In genomic region chr12:31324116-31324844, GRCh38 we compare ENCODE assay signal across 9 cellular contexts. TPM values are rescaled to one million over a fixed set of nuclear protein-coding genes. Genes with fewer than 3 reads are reported as not detected.
DNase-seq lines count a peak whose midpoint lies in the region; ATAC-seq, FAIRE-seq and TF ChIP-seq lines count a peak whose summit lies in the region.
"Had no signal": no experiment of that assay in that cellular context is flagged by ENCODE, and none has a peak within 500 bp of the region (broad histone marks: within the 10 kb centered on the region; RNA-seq: fewer than 3 reads in every experiment).

No MANE protein-coding gene starts in this region.

- peaks cover 46% of the 10 kb centered on the region for H3K36me3 Mint-ChIP-seq in activated T-helper 2 cell treated with anti-CD3 and anti-CD28 coated beads, Interferon-gamma antibody, Interleukin-2, Interleukin-4, amounts not matched to agents 10 μg/mL and 5 μg/mL and 100 μg/mL, durations not matched to agents 14 hours and 24 hours and 36 hours (ENCODE audit: low read depth)
- H3K36me3 Mint-ChIP-seq in neural progenitor cell: peaks cover 12% of the 10 kb centered on the region

- H3K27ac ChIP-seq in neural progenitor cell: peak overlapping the region; percentile 93
- peak overlapping the region; percentile 82 for H3K27ac ChIP-seq in stomach smooth muscle (ENCODE audit: low read length)

- H3K9ac ChIP-seq in neural progenitor cell (peak overlapping the region; percentile 85), stomach smooth muscle (ENCODE audit: low read length in 2 of 2) (peak overlapping the region; percentile 84 to 94)

- H2AFZ ChIP-seq in neural progenitor cell (replicated peaks): no peak overlapping the region

- POLR2A ChIA-PET in BJ (lab: Charles Lee): no interaction called here

- intact Hi-C loops in activated T-helper 2 cell treated with anti-CD3 and anti-CD28 coated beads, Interferon-gamma antibody, Interleukin-2, Interleukin-4, amounts not matched to agents 10 μg/mL and 5 μg/mL and 100 μg/mL, durations not matched to agents 14 hours and 24 hours and 36 hours (cut with micrococcal nuclease): loop anchor here (5.0 to 10.0 kb wide), 4 partner anchors 52 to 571 kb away; partner anchors contain the start of genes CAPRIN2 and DDX11

- CTCF ChIA-PET in BJ (lab: Yijun Ruan, JAX): no interaction called here

- peak; percentile 34 for ATAC-seq in GM19023 (IDR thresholded peaks at IDR 0.05; ENCODE audit: unreplicated experiment)
- ATAC-seq in HG03520 (IDR thresholded peaks at IDR 0.05; ENCODE audit: unreplicated experiment): peak; percentile 26

- H3K4me3 ChIP-seq in BJ (ENCODE audit: low read depth, low read length) (peak overlapping the region; percentile 66), neural progenitor cell (peak overlapping the region; percentile 85), stomach smooth muscle (ENCODE audit: low read length in 2 of 2) (peak overlapping the region; percentile 89 to 99)

- DNase-seq in BJ (ENCODE audit: low read depth) (no peak), RCC 7860 (ENCODE audit: low spot score) (peak; percentile 51), fibroblast of the conjunctiva (ENCODE audit: low read depth) (peak; percentile 51), neural progenitor cell (ENCODE audit: low spot score) (peak; percentile 77)
- DNase-seq in activated T-helper 2 cell treated with anti-CD3 and anti-CD28 coated beads, Interferon-gamma antibody, Interleukin-2, Interleukin-4, amounts not matched to agents 10 μg/mL and 5 μg/mL and 100 μg/mL, durations not matched to agents 14 hours and 24 hours and 36 hours (ENCODE audit: low spot score): peak; percentile 74

- H3K4me2 ChIP-seq in neural progenitor cell: peak overlapping the region; percentile 90

- no peaks in the 10 kb centered on the region for H3K9me3 Mint-ChIP-seq in activated T-helper 2 cell treated with anti-CD3 and anti-CD28 coated beads, Interferon-gamma antibody, Interleukin-2, Interleukin-4, amounts not matched to agents 10 μg/mL and 5 μg/mL and 100 μg/mL, durations not matched to agents 14 hours and 24 hours and 36 hours
- peaks cover 2% of the 10 kb centered on the region for H3K9me3 Mint-ChIP-seq in neural progenitor cell

- TF ChIP-seq CTCF in BJ (IDR thresholded peaks at IDR 0.05; ENCODE audit: insufficient read depth, low read depth, low read length) (no peak), neural progenitor cell (IDR thresholded peaks at IDR 0.05) (no peak)

- H3F3A ChIP-seq in neural progenitor cell (ENCODE audit: low read depth): peaks cover 26% of the 10 kb centered on the region

- H3K4me1 Mint-ChIP-seq in activated T-helper 2 cell treated with anti-CD3 and anti-CD28 coated beads, Interferon-gamma antibody, Interleukin-2, Interleukin-4, amounts not matched to agents 10 μg/mL and 5 μg/mL and 100 μg/mL, durations not matched to agents 14 hours and 24 hours and 36 hours (ENCODE audit: low read depth): peaks cover 35% of the 10 kb centered on the region
- peaks cover 43% of the 10 kb centered on the region for H3K4me1 Mint-ChIP-seq in neural progenitor cell

- H3K27me3 Mint-ChIP-seq in activated T-helper 2 cell treated with anti-CD3 and anti-CD28 coated beads, Interferon-gamma antibody, Interleukin-2, Interleukin-4, amounts not matched to agents 10 μg/mL and 5 μg/mL and 100 μg/mL, durations not matched to agents 14 hours and 24 hours and 36 hours (ENCODE audit: low read depth): peaks cover 1% of the 10 kb centered on the region
- peaks cover 8% of the 10 kb centered on the region for H3K27me3 Mint-ChIP-seq in neural progenitor cell (ENCODE audit: insufficient read depth, low read depth)

- H3K27ac Mint-ChIP-seq in activated T-helper 2 cell treated with anti-CD3 and anti-CD28 coated beads, Interferon-gamma antibody, Interleukin-2, Interleukin-4, amounts not matched to agents 10 μg/mL and 5 μg/mL and 100 μg/mL, durations not matched to agents 14 hours and 24 hours and 36 hours: peak overlapping the region; percentile 99
- H3K27ac Mint-ChIP-seq in neural progenitor cell: peak overlapping the region; percentile 87

- H3K4me3 Mint-ChIP-seq in activated T-helper 2 cell treated with anti-CD3 and anti-CD28 coated beads, Interferon-gamma antibody, Interleukin-2, Interleukin-4, amounts not matched to agents 10 μg/mL and 5 μg/mL and 100 μg/mL, durations not matched to agents 14 hours and 24 hours and 36 hours (ENCODE audit: low read depth): peak overlapping the region; percentile 98
- peak overlapping the region; percentile 100 for H3K4me3 Mint-ChIP-seq in neural progenitor cell

- H3K4me1 ChIP-seq in neural progenitor cell: peaks cover 47% of the 10 kb centered on the region
- H3K4me1 ChIP-seq in stomach smooth muscle (ENCODE audit: control insufficient read depth, insufficient read depth, low read length): peaks cover 16% of the 10 kb centered on the region

- H3K36me3 ChIP-seq in BJ (ENCODE audit: control insufficient read depth, insufficient read depth, low read length) (no peaks in the 10 kb centered on the region), neural progenitor cell (no peaks in the 10 kb centered on the region), stomach smooth muscle (ENCODE audit: control insufficient read depth in 2 of 2, insufficient read depth in 2 of 2, low read length in 2 of 2) (no peaks in the 10 kb centered on the region)

- H3K27me3 ChIP-seq in BJ (ENCODE audit: control insufficient read depth, insufficient read depth, low read length): no peaks in the 10 kb centered on the region
- no peaks in the 10 kb centered on the region for H3K27me3 ChIP-seq in neural progenitor cell
- no peaks in the 10 kb centered on the region for H3K27me3 ChIP-seq in stomach smooth muscle (ENCODE audit: control insufficient read depth in 1 of 2, insufficient read depth in 2 of 2, low read length in 2 of 2)

- no peak for FAIRE-seq in RCC 7860 (lab: Jason Lieb, UNC)
- FAIRE-seq: TTC549 had no signal

- H4K20me1 ChIP-seq in neural progenitor cell (ENCODE audit: low read depth): peaks cover 59% of the 10 kb centered on the region

- H3K9me3 ChIP-seq in neural progenitor cell (ENCODE audit: low read depth) (no peaks in the 10 kb centered on the region), stomach smooth muscle (ENCODE audit: control insufficient read depth in 2 of 2, low read length in 2 of 2) (no peaks in the 10 kb centered on the region)

- H3K79me2 ChIP-seq in neural progenitor cell (ENCODE audit: low read depth): peaks cover 75% of the 10 kb centered on the region

RNA-seq across cellular contexts. Expression of gene SINHCAF, which starts 1.7 kb away (rescaled TPM):
- 6.6 and 11.5 TPM in 2 replicates for polyA plus RNA-seq in BJ (2011; rRNA removed)
- polyA minus RNA-seq in BJ (2011; rRNA and poly(A)+ RNA removed): 4.7 and 4.9 TPM in 2 replicates
- 223 and 231 TPM in 2 replicates for total RNA-seq in activated T-helper 2 cell treated with anti-CD3 and anti-CD28 coated beads, Interferon-gamma antibody, Interleukin-2, Interleukin-4, amounts not matched to agents 10 μg/mL and 5 μg/mL and 100 μg/mL, durations not matched to agents 14 hours and 24 hours and 36 hours
- 432 and 1,260 TPM in 2 replicates for total RNA-seq in neural progenitor cell (ENCODE audit: low replicate concordance)
